8 cellular contexts compared by ENCODE assay signal in the genomic region with DNA sequence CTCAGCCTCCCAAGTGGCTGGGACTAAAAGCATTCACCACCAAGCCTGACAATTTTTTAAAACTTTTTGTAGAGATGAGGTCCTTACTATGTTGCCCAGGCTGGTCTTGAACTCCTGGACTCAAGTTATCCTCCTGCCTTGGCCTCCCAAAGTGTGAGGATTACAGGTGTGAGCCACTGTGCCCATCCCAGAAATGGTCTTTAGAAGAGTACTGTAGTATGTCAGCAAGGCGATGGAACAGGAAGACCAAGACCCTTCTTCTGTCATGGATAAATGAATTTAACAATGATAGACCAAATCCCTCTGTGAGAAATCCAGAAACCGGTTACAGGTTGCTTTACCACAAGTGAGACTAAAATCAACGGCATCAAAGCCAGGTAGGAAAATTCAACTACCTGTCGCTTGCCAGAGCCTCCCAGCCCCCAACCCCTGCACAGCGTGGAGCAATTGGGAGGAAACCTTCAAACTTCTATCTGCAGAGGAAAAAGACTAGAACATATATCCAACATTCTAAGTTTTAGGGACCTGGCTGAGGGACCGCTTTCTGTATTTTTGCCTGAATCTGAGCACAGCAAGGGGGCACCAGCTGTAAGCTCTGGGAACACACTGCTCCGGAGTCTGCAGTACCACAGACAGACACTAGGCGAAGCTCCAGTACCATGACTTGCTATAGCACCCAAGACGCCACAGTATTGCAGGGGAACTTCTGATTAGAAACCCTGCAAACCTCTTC. TPM values are rescaled to one million over a fixed set of nuclear protein-coding genes. Genes with fewer than 3 reads are reported as not detected.
DNase-seq lines count a peak whose midpoint lies in the region; ATAC-seq and TF ChIP-seq lines count a peak whose summit lies in the region.

No MANE protein-coding gene starts in this region.

- H4K20me1 ChIP-seq in DND-41 (ENCODE audit: insufficient read depth, low read length), result no peaks in the 10 kb centered on the region
- H4K20me1 ChIP-seq in OCI-LY1 (ENCODE audit: insufficient read depth, low read length), result no peaks in the 10 kb centered on the region

- H3K27ac ChIP-seq in DND-41 (ENCODE audit: low read length) (no peak overlapping the region), OCI-LY1 (ENCODE audit: low read depth, low read length, poor library complexity, severe bottlenecking) (no peak overlapping the region), esophagus squamous epithelium (no peak overlapping the region)

- H3K4me2 ChIP-seq in DND-41 (ENCODE audit: insufficient read depth, low read length) (no peak overlapping the region), OCI-LY1 (ENCODE audit: low read length) (no peak overlapping the region)

- TF ChIP-seq CTCF in DND-41 (IDR thresholded peaks at IDR 0.05; ENCODE audit: borderline replicate concordance, extremely low read depth, low read length, poor library complexity, severe bottlenecking), result peak; percentile 90
- peak; percentile 99 for TF ChIP-seq CTCF in OCI-LY1 (IDR thresholded peaks at IDR 0.05; ENCODE audit: low read length)
- peak; percentile 67 to 90 (median 84) for TF ChIP-seq CTCF in esophagus squamous epithelium (IDR thresholded peaks at IDR 0.05)
- TF ChIP-seq CTCF in nephron progenitor cell (IDR thresholded peaks at IDR 0.05), result peak; percentile 94

- peaks cover 29% of the 10 kb centered on the region for H3K27me3 Mint-ChIP-seq in nephron progenitor cell (ENCODE audit: low read depth, poor library complexity)

- no peak overlapping the region for H3K9ac ChIP-seq in DND-41 (ENCODE audit: low read depth, low read length)
- H3K9ac ChIP-seq in OCI-LY1 (ENCODE audit: low read length), result no peak overlapping the region

- H2AFZ ChIP-seq in DND-41 (ENCODE audit: low read depth, low read length), result no peak overlapping the region
- no peak overlapping the region for H2AFZ ChIP-seq in OCI-LY1 (ENCODE audit: low read length)

- DNase-seq in DND-41 (peak; percentile 77), HuH-7 (ENCODE audit: low spot score) (peak; percentile 69), esophagus squamous epithelium (lab: John Stamatoyannopoulos, UW) (peak; percentile 11), nephron progenitor cell (peak; percentile 84)
- DNase-seq in activated CD8-positive, alpha-beta memory T cell treated with anti-CD3 and anti-CD28 coated beads, Interleukin-2, amount 50 U/mL, for 24 hours (ENCODE audit: extremely low read depth), result peak; percentile 32
- DNase-seq in stimulated activated naive CD8-positive, alpha-beta T cell treated with anti-CD3 and anti-CD28 coated beads, Interleukin-15, Interleukin-2, amounts not matched to agents 100 U/mL and 50 U/mL, for 24 hours, result peak; percentile 84

- no peaks in the 10 kb centered on the region for H3K79me2 ChIP-seq in DND-41 (ENCODE audit: insufficient read depth, low read length)
- no peaks in the 10 kb centered on the region for H3K79me2 ChIP-seq in OCI-LY1 (ENCODE audit: insufficient read depth, low read length)

- H3K9me3 ChIP-seq in DND-41 (ENCODE audit: insufficient read depth, low read length, severe bottlenecking) (no peaks in the 10 kb centered on the region), OCI-LY1 (ENCODE audit: low read length) (no peaks in the 10 kb centered on the region), esophagus squamous epithelium (no peaks in the 10 kb centered on the region)

- H3K4me1 Mint-ChIP-seq in nephron progenitor cell, result no peaks in the 10 kb centered on the region

- ATAC-seq in DND-41 (ENCODE audit: insufficient read depth, low read depth), result peak; percentile 99
- peak; percentile 99 for ATAC-seq in GM21576 (IDR thresholded peaks at IDR 0.05; ENCODE audit: unreplicated experiment)
- ATAC-seq in stimulated activated naive CD8-positive, alpha-beta T cell treated with anti-CD3 and anti-CD28 coated beads, Interleukin-15, Interleukin-2, amounts not matched to agents 100 U/mL and 50 U/mL, for 24 hours, result peak; percentile 100

- no peaks in the 10 kb centered on the region for H3K4me1 ChIP-seq in DND-41 (ENCODE audit: insufficient read depth, low read length)
- no peaks in the 10 kb centered on the region for H3K4me1 ChIP-seq in OCI-LY1 (ENCODE audit: insufficient read depth, low read length, severe bottlenecking)
- no peaks in the 10 kb centered on the region for H3K4me1 ChIP-seq in esophagus squamous epithelium

- no peaks in the 10 kb centered on the region for H3K9me2 ChIP-seq in OCI-LY1 (ENCODE audit: low read depth, low read length)

- no peak overlapping the region for H3K4me3 ChIP-seq in DND-41 (ENCODE audit: low read depth in 1 of 2, low read length in 2 of 2)
- no peak overlapping the region for H3K4me3 ChIP-seq in OCI-LY1 (ENCODE audit: low read depth, low read length, poor library complexity, severe bottlenecking)
- no peak overlapping the region for H3K4me3 ChIP-seq in esophagus squamous epithelium

- no peak overlapping the region for H3K4me3 Mint-ChIP-seq in nephron progenitor cell

- no peaks in the 10 kb centered on the region for H3K36me3 ChIP-seq in DND-41 (ENCODE audit: insufficient read depth, low read length)
- H3K36me3 ChIP-seq in OCI-LY1 (ENCODE audit: insufficient read depth, low read length), result no peaks in the 10 kb centered on the region
- H3K36me3 ChIP-seq in esophagus squamous epithelium, result no peaks in the 10 kb centered on the region

- H3K36me3 Mint-ChIP-seq in nephron progenitor cell (ENCODE audit: low read depth), result no peaks in the 10 kb centered on the region

- intact Hi-C loops in esophagus squamous epithelium (cut with DNase I), result no loop called here

- TF ChIP-seq POLR2A in esophagus squamous epithelium (IDR thresholded peaks at IDR 0.05), result no peak

- peaks cover 5% of the 10 kb centered on the region for H3K27me3 ChIP-seq in DND-41 (ENCODE audit: insufficient read depth, low read length, poor library complexity)
- no peaks in the 10 kb centered on the region for H3K27me3 ChIP-seq in OCI-LY1 (ENCODE audit: insufficient read depth, low read length)
- peaks cover 0 to 66% (median 0%) of the 10 kb centered on the region in 4 donors for H3K27me3 ChIP-seq in esophagus squamous epithelium

- no peak overlapping the region for H3K27ac Mint-ChIP-seq in nephron progenitor cell

- WGBS in esophagus squamous epithelium, 2 donors, result 25 to 28% methylated on average over 4 to 8 of the region's 9 CpGs

- H3F3A ChIP-seq in OCI-LY1 (ENCODE audit: insufficient read depth, low read length), result no peaks in the 10 kb centered on the region

- no peaks in the 10 kb centered on the region for H3K9me3 Mint-ChIP-seq in nephron progenitor cell

RNA-seq across cellular contexts. Expression of a gene that starts 51.3 kb away (rescaled TPM):
- total RNA-seq in esophagus squamous epithelium, result 10 to 100 TPM; 16.5 to 34.3 (median 20.5) TPM

RNA-seq across cellular contexts. Expression of a gene that starts 57.5 kb away (rescaled TPM):
- total RNA-seq in esophagus squamous epithelium, result 100 to 1,000 TPM in 1 of 4 donors, 10 to 100 TPM in 1, 1 to 10 TPM in 2; 2.7 to 121 (median 23.2) TPM

Comparison
In these comparisons a context has a peak if more than half of its experiments do, and no peak if none do; other contexts are left out.
1. DNase-seq: peak in every context shown above with its lines; median percentile 84 in nephron progenitor cell; 84 in stimulated activated naive CD8-positive, alpha-beta T cell treated with anti-CD3 and anti-CD28 coated beads, Interleukin-15, Interleukin-2, amounts not matched to agents 100 U/mL and 50 U/mL, for 24 hours; 77 in DND-41; 69 in HuH-7; 32 in activated CD8-positive, alpha-beta memory T cell treated with anti-CD3 and anti-CD28 coated beads, Interleukin-2, amount 50 U/mL, for 24 hours; 11 in esophagus squamous epithelium.